ENCODE assay signal across 12 cellular contexts in genomic region chr22:44658371-44658953, GRCh38. TPM values are rescaled to one million over a fixed set of nuclear protein-coding genes. Genes with fewer than 3 reads are reported as not detected.
DNase-seq lines count a peak whose midpoint lies in the region; ATAC-seq, FAIRE-seq and TF ChIP-seq lines count a peak whose summit lies in the region.
"Had no signal": no experiment of that assay in that cellular context is flagged by ENCODE, and none has a peak within 500 bp of the region (broad histone marks: within the 10 kb centered on the region; RNA-seq: fewer than 3 reads in every experiment).

No MANE protein-coding gene starts in this region.

- peak overlapping the region in 2 of 3 donors; percentile 45 to 55 for H3K27ac ChIP-seq in thyroid gland
- H3K27ac ChIP-seq: 22Rv1, epithelial cell of prostate, pancreas had no signal

- FAIRE-seq in D721Med (lab: Jason Lieb, UNC), result no peak
- FAIRE-seq: pancreas had no signal

- TF ChIP-seq CTCF in choroid plexus epithelial cell (conservative IDR thresholded peaks at IDR 0.05; ENCODE audit: low read depth, low read length), result no peak
- no peak for TF ChIP-seq CTCF in thyroid gland (IDR thresholded peaks at IDR 0.05)
- TF ChIP-seq CTCF in D721Med (IDR thresholded peaks at IDR 0.05; ENCODE audit: insufficient read depth, missing control alignments), result no peak

- intact Hi-C loops in thyroid gland (cut with DNase I), result no loop called here

- TF ChIP-seq POLR2A in thyroid gland (IDR thresholded peaks at IDR 0.05), result no peak

- H3K9me3 ChIP-seq in thyroid gland, result no peaks in the 10 kb centered on the region
- H3K9me3 ChIP-seq: pancreas had no signal

- ATAC-seq in left lobe of liver (peak; percentile 76), GM18907 (IDR thresholded peaks at IDR 0.05; ENCODE audit: unreplicated experiment) (no peak)

- H3K27me3 ChIP-seq in thyroid gland, result no peaks in the 10 kb centered on the region
- H3K27me3 ChIP-seq: pancreas had no signal

- peaks cover 13 to 15% of the 10 kb centered on the region in 2 donors for H3K4me1 ChIP-seq in thyroid gland
- H3K4me1 ChIP-seq: pancreas had no signal

- in situ Hi-C loops in ACHN (cut with HindIII; ENCODE audit: low pct_ligation_motif_present, low pct_unique_long_range_greater_than_20kb, low sequenced_read_pairs), result no loop called here

- DNase-seq in DMS 273 (lab: John Stamatoyannopoulos, UW; ENCODE audit: unreplicated experiment) (peak; percentile 82), DMS 273 treated with DMSO at 0.1 percent for 48 hours (lab: John Stamatoyannopoulos, UW) (no peak), choroid plexus epithelial cell (ENCODE audit: low read depth) (peak; percentile 90), left lobe of liver (ENCODE audit: low spot score) (no peak), thyroid gland (peak; percentile 70 to 77), D721Med (ENCODE audit: insufficient read length, low spot score) (no peak), ACHN (no peak)
- DNase-seq: activated CD4-positive, alpha-beta T cell treated with anti-CD3 and anti-CD28 coated beads, Interleukin-2, amount 50 U/mL, for 4 hours; pancreas had no signal

- H3K4me3 ChIP-seq in choroid plexus epithelial cell (ENCODE audit: low read depth, low read length) (no peak overlapping the region), thyroid gland (replicated peaks in 1 of 3) (no peak overlapping the region)
- H3K4me3 ChIP-seq: pancreas had no signal

- no peaks in the 10 kb centered on the region for H3K36me3 ChIP-seq in thyroid gland
- H3K36me3 ChIP-seq: pancreas had no signal

- 2 to 17% methylated on average over 10 to 11 of the region's 14 CpGs for WGBS in thyroid gland, 2 donors

RNA-seq across cellular contexts. Expression of gene PRR5, which starts 43.5 kb away (rescaled TPM):
- total RNA-seq in left lobe of liver (30.0 TPM), thyroid gland (10 to 100 TPM; 17.3 to 31.8 (median 26.9) TPM)

Comparison
In these comparisons a context has a peak if more than half of its experiments do, and no peak if none do; other contexts are left out.
1. DNase-seq: peak in DMS 273 (single experiment), choroid plexus epithelial cell (single experiment) and thyroid gland (2 of 2); none in DMS 273 treated with DMSO at 0.1 percent for 48 hours (single experiment), left lobe of liver (single experiment), D721Med (single experiment) and ACHN (single experiment).